In the genomic region with DNA sequence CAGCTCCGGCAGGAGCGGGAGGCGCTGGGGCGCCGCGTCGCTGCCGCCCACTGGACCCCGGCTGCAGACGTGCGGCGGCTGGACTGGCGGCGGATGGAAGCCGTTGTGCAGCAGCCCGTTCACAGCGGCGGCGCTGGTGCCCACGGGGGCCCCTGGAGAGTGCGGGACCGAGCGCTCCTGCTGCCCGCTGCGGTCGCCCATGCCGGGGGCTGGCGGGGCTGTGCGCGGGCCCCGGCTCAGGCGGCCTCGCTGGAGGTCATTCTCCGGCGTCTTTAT, we compare ENCODE assay signal across 8 cellular contexts. TPM values are rescaled to one million over a fixed set of nuclear protein-coding genes. Genes with fewer than 3 reads are reported as not detected.
DNase-seq lines count a peak whose midpoint lies in the region; ATAC-seq and TF ChIP-seq lines count a peak whose summit lies in the region.

No MANE protein-coding gene starts in this region.

- peak; percentile 35 for DNase-seq in natural killer cell
- no peak for DNase-seq in OCI-M1 (lab: John Stamatoyannopoulos, UW)
- no peak for DNase-seq in stimulated activated CD4-positive, alpha-beta T cell treated with anti-CD3 and anti-CD28 coated beads, Interleukin-4, amount 100 ng/mL, for 4 hours
- no peak for DNase-seq in RPMI8226

- peak; percentile 28 for ATAC-seq in GM21786 (IDR thresholded peaks at IDR 0.05; ENCODE audit: unreplicated experiment)
- ATAC-seq in natural killer cell, result peak; percentile 10 to 42 (median 37)

- peaks cover 49% of the 10 kb centered on the region for H3K4me1 ChIP-seq in Loucy (ENCODE audit: insufficient read depth, low read length, poor library complexity, severe bottlenecking)
- peaks cover 8% of the 10 kb centered on the region for H3K4me1 ChIP-seq in endocrine pancreas (ENCODE audit: control insufficient read depth, insufficient read depth, low read length)

- H3K27ac Mint-ChIP-seq in natural killer cell, result no peak overlapping the region

- H3K4me1 Mint-ChIP-seq in natural killer cell, result peaks cover 9% of the 10 kb centered on the region in 2 donors

- no peaks in the 10 kb centered on the region for H3F3A ChIP-seq in Loucy (ENCODE audit: low read depth)

- H3K9me3 ChIP-seq in Loucy (ENCODE audit: insufficient read depth, low read depth, low read length), result no peaks in the 10 kb centered on the region
- H3K9me3 ChIP-seq in endocrine pancreas (ENCODE audit: control insufficient read depth, low read length), result no peaks in the 10 kb centered on the region

- no peaks in the 10 kb centered on the region for H3K36me3 ChIP-seq in Loucy (ENCODE audit: insufficient read depth, low read length)
- H3K36me3 ChIP-seq in endocrine pancreas (ENCODE audit: control insufficient read depth, insufficient read depth, low read length), result no peaks in the 10 kb centered on the region

- intact Hi-C loops in natural killer cell (cut with micrococcal nuclease), result loop anchor here (1.0 kb wide), 1 partner anchor 57 kb away; a partner anchor contains a TSS

- peaks cover 15 to 16% of the 10 kb centered on the region in 2 donors for H3K27me3 Mint-ChIP-seq in natural killer cell (ENCODE audit: low read depth in 2 of 2)

- H3K79me2 ChIP-seq in Loucy (ENCODE audit: insufficient read depth, low read length), result peaks cover 48% of the 10 kb centered on the region

- H2AFZ ChIP-seq in Loucy (ENCODE audit: low read length), result peak overlapping the region; percentile 53; the same call in 1 of the 2 replicates

- no peak for TF ChIP-seq CTCF in GM12875 (IDR thresholded peaks at IDR 0.05; ENCODE audit: borderline replicate concordance, insufficient read depth, low read depth, low read length)
- no peak for TF ChIP-seq CTCF in Loucy (conservative IDR thresholded peaks at IDR 0.05; ENCODE audit: low read length)
- no peak for TF ChIP-seq CTCF in natural killer cell (IDR thresholded peaks at IDR 0.05)

- peak overlapping the region; percentile 95 for H3K4me3 ChIP-seq in GM12875 (ENCODE audit: low read depth, low read length)
- peak overlapping the region; percentile 80 for H3K4me3 ChIP-seq in Loucy (ENCODE audit: low read length, poor library complexity, severe bottlenecking)
- H3K4me3 ChIP-seq in endocrine pancreas (ENCODE audit: control insufficient read depth, insufficient read depth, low read length), result no peak overlapping the region

- peaks cover 21% of the 10 kb centered on the region for H4K20me1 ChIP-seq in Loucy (ENCODE audit: insufficient read depth, low read length, poor library complexity, severe bottlenecking)

- H3K27me3 ChIP-seq in Loucy (ENCODE audit: insufficient read depth, low read length, poor library complexity, severe bottlenecking) (no peaks in the 10 kb centered on the region), endocrine pancreas (ENCODE audit: control insufficient read depth, insufficient read depth, low read length) (no peaks in the 10 kb centered on the region)

- no peaks in the 10 kb centered on the region for H3K9me3 Mint-ChIP-seq in natural killer cell

- no peaks in the 10 kb centered on the region for H3K9me2 ChIP-seq in Loucy (replicated peaks; ENCODE audit: low read depth, low read length)

- no peak overlapping the region for H3K4me3 Mint-ChIP-seq in natural killer cell

- H3K36me3 Mint-ChIP-seq in natural killer cell, result no peaks in the 10 kb centered on the region

- peak overlapping the region; percentile 98 for H3K9ac ChIP-seq in Loucy (ENCODE audit: low read depth, low read length, poor library complexity, severe bottlenecking)
- H3K9ac ChIP-seq in endocrine pancreas (ENCODE audit: control insufficient read depth, insufficient read depth, low read length), result peak overlapping the region; percentile 63

- peak overlapping the region; percentile 92 for H3K4me2 ChIP-seq in Loucy (ENCODE audit: low read depth, low read length, poor library complexity, severe bottlenecking)

RNA-seq across cellular contexts. Expression of a gene that starts 0.4 kb away (rescaled TPM):
- total RNA-seq in natural killer cell, result 1 to 10 TPM in 2 of 3 donors, under 1 TPM in 1; 0.85 to 2.2 (median 1.4) TPM

RNA-seq across cellular contexts. Expression of a gene that starts 56.8 kb away (rescaled TPM):
- total RNA-seq in natural killer cell, result 10 to 100 TPM; 17.2 to 20.2 (median 17.3) TPM
